In genomic region chr5:73935719-73936118, GRCh38 we compare ENCODE assay signal across 21 cellular contexts.
DNase-seq lines count a peak whose midpoint lies in the region; TF ChIP-seq lines count a peak whose summit lies in the region.
"Had no signal": no experiment of that assay in that cellular context is flagged by ENCODE, and none has a peak within 500 bp of the region (broad histone marks: within the 10 kb centered on the region; RNA-seq: fewer than 3 reads in every experiment).

No MANE protein-coding gene starts in this region.

- no peaks in the 10 kb centered on the region for H3K27me3 ChIP-seq in PC-9 (ENCODE audit: insufficient read depth, low read depth)
- no peaks in the 10 kb centered on the region for H3K27me3 ChIP-seq in CD8-positive, alpha-beta memory T cell (ENCODE audit: insufficient read depth, low read length, poor library complexity, severe bottlenecking)
- H3K27me3 ChIP-seq: BE2C; BLaER1 treated with 17β-estradiol and CSF1 and Interleukin-3, amounts not matched to agents 10 nM and 100 nM had no signal

- intact Hi-C loops in PC-9 (cut with micrococcal nuclease; ENCODE audit: unreplicated experiment): loop anchor here (5.0 kb wide), 1 partner anchor 82 kb away; no protein-coding TSS in a partner anchor

- peaks cover 7% of the 10 kb centered on the region; the same call in 1 of the 2 replicates for H3K79me2 ChIP-seq in PC-9 (ENCODE audit: low read depth)

- no peak overlapping the region for H3K4me3 Mint-ChIP-seq in nephron
- no peak overlapping the region for H3K4me3 Mint-ChIP-seq in activated naive CD8-positive, alpha-beta T cell treated with anti-CD3 and anti-CD28 coated beads for 36 hours
- no peak overlapping the region for H3K4me3 Mint-ChIP-seq in CD8-positive, alpha-beta memory T cell
- H3K4me3 Mint-ChIP-seq: CD14-positive monocyte; CD4-positive, alpha-beta T cell had no signal

- no peak overlapping the region for H2AFZ ChIP-seq in PC-9
- H2AFZ ChIP-seq: GM23248 had no signal

- TF ChIP-seq CTCF in PC-9 (conservative IDR thresholded peaks at IDR 0.05): no peak
- no peak for TF ChIP-seq CTCF in choroid plexus epithelial cell (conservative IDR thresholded peaks at IDR 0.05; ENCODE audit: low read depth, low read length)
- TF ChIP-seq CTCF in nephron (IDR thresholded peaks at IDR 0.05; ENCODE audit: unreplicated experiment in 3 of 3): no peak

- POLR2A ChIA-PET in PC-9 (lab: Charles Lee; ENCODE audit: unreplicated experiment): no interaction called here
- POLR2A ChIA-PET in CD8-positive, alpha-beta memory T cell (lab: Charles Lee): no interaction called here

- 0 out of 2 replicates have a peak overlapping the region, but pooled peaks have one; percentile 98 for H3K27ac ChIP-seq in PC-9
- no peak overlapping the region for H3K27ac ChIP-seq in CD8-positive, alpha-beta memory T cell (ENCODE audit: low read depth, low read length)
- H3K27ac ChIP-seq: A549; BLaER1 treated with 17β-estradiol and CSF1 and Interleukin-3, amounts not matched to agents 10 nM and 100 nM; GM23248 had no signal

- peaks cover 42% of the 10 kb centered on the region for H3K4me1 Mint-ChIP-seq in nephron
- no peaks in the 10 kb centered on the region for H3K4me1 Mint-ChIP-seq in activated naive CD8-positive, alpha-beta T cell treated with anti-CD3 and anti-CD28 coated beads for 36 hours
- no peaks in the 10 kb centered on the region for H3K4me1 Mint-ChIP-seq in CD8-positive, alpha-beta memory T cell

- H3K27me3 Mint-ChIP-seq in nephron (ENCODE audit: low read depth): peaks cover 3% of the 10 kb centered on the region
- peaks cover 10% of the 10 kb centered on the region for H3K27me3 Mint-ChIP-seq in activated naive CD8-positive, alpha-beta T cell treated with anti-CD3 and anti-CD28 coated beads for 36 hours
- H3K27me3 Mint-ChIP-seq in CD8-positive, alpha-beta memory T cell: peaks cover 3 to 23% of the 10 kb centered on the region in 2 donors

- no peak overlapping the region for H3K4me2 ChIP-seq in PC-9
- H3K4me2 ChIP-seq: A549; BLaER1 treated with 17β-estradiol and CSF1 and Interleukin-3, amounts not matched to agents 10 nM and 100 nM had no signal

- peaks cover 33% of the 10 kb centered on the region for H3K4me1 ChIP-seq in PC-9 (replicated peaks; ENCODE audit: insufficient read depth)
- no peaks in the 10 kb centered on the region for H3K4me1 ChIP-seq in CD8-positive, alpha-beta memory T cell (ENCODE audit: insufficient read depth, low read length)
- H3K4me1 ChIP-seq: BE2C; BLaER1 treated with 17β-estradiol and CSF1 and Interleukin-3, amounts not matched to agents 10 nM and 100 nM had no signal

- H3K9me3 Mint-ChIP-seq in nephron: no peaks in the 10 kb centered on the region
- H3K9me3 Mint-ChIP-seq in activated naive CD8-positive, alpha-beta T cell treated with anti-CD3 and anti-CD28 coated beads for 36 hours: no peaks in the 10 kb centered on the region
- H3K9me3 Mint-ChIP-seq in CD8-positive, alpha-beta memory T cell: no peaks in the 10 kb centered on the region
- H3K9me3 Mint-ChIP-seq: CD4-positive, alpha-beta T cell had no signal

- DNase-seq in PC-9: no peak
- peak; percentile 34 for DNase-seq in choroid plexus epithelial cell (ENCODE audit: low read depth)
- no peak for DNase-seq in stimulated activated CD4-positive, alpha-beta T cell treated with anti-CD3 and anti-CD28 coated beads, Interleukin-4, amount 100 ng/mL, for 24 hours
- no peak for DNase-seq in activated naive CD8-positive, alpha-beta T cell treated with anti-CD3 and anti-CD28 coated beads for 36 hours
- DNase-seq in CD8-positive, alpha-beta memory T cell: no peak
- DNase-seq in nucleus accumbens (lab: John Stamatoyannopoulos, UW): no peak
- DNase-seq: 8988T; ACHN; AML-193; BE2C; CD4-positive, alpha-beta T cell; COR-L47; DMS153; DND-41; GM23248; H7; HCEC 1CT had no signal

- H4K20me1 ChIP-seq in PC-9 (ENCODE audit: insufficient read depth): no peaks in the 10 kb centered on the region
- H4K20me1 ChIP-seq: BLaER1 treated with 17β-estradiol and CSF1 and Interleukin-3, amounts not matched to agents 10 nM and 100 nM had no signal

- no TSS peak for BruUV-seq in PC-9 (replicated peaks; lab: Mats Ljungman, UMichigan)

- CTCF ChIA-PET in PC-9 (lab: Charles Lee): no interaction called here
- CTCF ChIA-PET in CD8-positive, alpha-beta memory T cell (lab: Charles Lee): no interaction called here

- H3K9me2 ChIP-seq in PC-9 (ENCODE audit: insufficient read depth): no peaks in the 10 kb centered on the region

- peaks cover 20% of the 10 kb centered on the region for H3F3A ChIP-seq in PC-9 (ENCODE audit: insufficient read depth, low read depth)

- H3K9me3 ChIP-seq in PC-9 (ENCODE audit: insufficient read depth, low read depth): no peaks in the 10 kb centered on the region
- no peaks in the 10 kb centered on the region for H3K9me3 ChIP-seq in CD8-positive, alpha-beta memory T cell (ENCODE audit: low read length)
- H3K9me3 ChIP-seq: A549; BE2C; BLaER1 treated with 17β-estradiol and CSF1 and Interleukin-3, amounts not matched to agents 10 nM and 100 nM had no signal

- H3K36me3 ChIP-seq in PC-9 (ENCODE audit: low read depth): peaks cover 21% of the 10 kb centered on the region; the same call in 1 of the 2 replicates
- H3K36me3 ChIP-seq in CD8-positive, alpha-beta memory T cell (ENCODE audit: insufficient read depth, low read length): no peaks in the 10 kb centered on the region
- H3K36me3 ChIP-seq: BLaER1 treated with 17β-estradiol and CSF1 and Interleukin-3, amounts not matched to agents 10 nM and 100 nM had no signal

- H3K4me3 ChIP-seq in PC-9 (no peak overlapping the region), choroid plexus epithelial cell (ENCODE audit: low read depth, low read length) (no peak overlapping the region)
- H3K4me3 ChIP-seq in CD8-positive, alpha-beta memory T cell (ENCODE audit: low read length): no peak overlapping the region
- H3K4me3 ChIP-seq: A549; BLaER1 treated with 17β-estradiol and CSF1 and Interleukin-3, amounts not matched to agents 10 nM and 100 nM; GM23248 had no signal

- H3K36me3 Mint-ChIP-seq in nephron (ENCODE audit: low read depth): no peaks in the 10 kb centered on the region
- no peaks in the 10 kb centered on the region for H3K36me3 Mint-ChIP-seq in activated naive CD8-positive, alpha-beta T cell treated with anti-CD3 and anti-CD28 coated beads for 36 hours
- H3K36me3 Mint-ChIP-seq in CD8-positive, alpha-beta memory T cell: no peaks in the 10 kb centered on the region
- H3K36me3 Mint-ChIP-seq: CD14-positive monocyte had no signal

- peak overlapping the region in 2 of 3 experiments; percentile 32 to 50 for H3K27ac Mint-ChIP-seq in nephron
- no peak overlapping the region for H3K27ac Mint-ChIP-seq in activated naive CD8-positive, alpha-beta T cell treated with anti-CD3 and anti-CD28 coated beads for 36 hours
- no peak overlapping the region for H3K27ac Mint-ChIP-seq in CD8-positive, alpha-beta memory T cell
- H3K27ac Mint-ChIP-seq: CD14-positive monocyte; CD4-positive, alpha-beta T cell had no signal

Comparison
In these comparisons a context has a peak if more than half of its experiments do, and no peak if none do; other contexts are left out.
1. H3K27ac Mint-ChIP-seq: peak in nephron (2 of 3); none in activated naive CD8-positive, alpha-beta T cell treated with anti-CD3 and anti-CD28 coated beads for 36 hours (single experiment) and CD8-positive, alpha-beta memory T cell (0 of 8).